In genomic region chr4:95533254-95533653, GRCh38 we compare ENCODE assay signal across 23 cellular contexts. TPM values are rescaled to one million over a fixed set of nuclear protein-coding genes. Genes with fewer than 3 reads are reported as not detected.
"Had no signal": no experiment of that assay in that cellular context is flagged by ENCODE, and none has a peak within 500 bp of the region (broad histone marks: within the 10 kb centered on the region; RNA-seq: fewer than 3 reads in every experiment).

No MANE protein-coding gene starts in this region.

- H3K36me3 ChIP-seq: colonic mucosa, left lung, right lobe of liver, upper lobe of right lung had no signal

- FAIRE-seq: bronchial epithelial cell, endothelial cell of umbilical vein had no signal

- H3K27ac ChIP-seq: colonic mucosa, left lung, right lobe of liver, upper lobe of right lung had no signal

- H3K36me3 Mint-ChIP-seq: activated naive CD4-positive, alpha-beta T cell treated with anti-CD3 and anti-CD28 coated beads, Interleukin-2, amount 50 U/mL, for 24 hours; natural killer cell treated with Interleukin-12 subunit alpha and Interleukin-12 subunit beta and Interleukin-15 and Interleukin-18, amount 100 ng/mL, for 72 hours had no signal

- DNase-seq: activated CD4-positive, alpha-beta memory T cell treated with anti-CD3 and anti-CD28 coated beads, Interleukin-2, amount 10 ng/mL, durations not matched to agents 7 days and 5 days; activated CD4-positive, alpha-beta T cell treated with anti-CD3 and anti-CD28 coated beads, Interleukin-2, amount 10 ng/mL, durations not matched to agents 7 days and 5 days; activated T-cell treated with anti-CD3 and anti-CD28 coated beads, Interleukin-2, amount 50 U/mL, for 48 hours; colonic mucosa; effector memory CD8-positive, alpha-beta T cell; head of caudate nucleus; kidney glomerular epithelial cell; left lung; mesendoderm; mucosa of descending colon; right lobe of liver; stimulated activated CD4-positive, alpha-beta T cell treated with anti-CD3 and anti-CD28 coated beads, Interleukin-12 subunit alpha, Interleukin-12 subunit beta, amount 100 ng/mL, for 4 hours; stimulated activated CD4-positive, alpha-beta T cell treated with anti-CD3 and anti-CD28 coated beads, Interleukin-4, amount 100 ng/mL, for 1 hour; stimulated activated naive CD8-positive, alpha-beta T cell treated with anti-CD3 and anti-CD28 coated beads, Interleukin-15, Interleukin-2, amounts not matched to agents 100 U/mL and 50 U/mL, for 24 hours; upper lobe of right lung had no signal

- H3K4me3 ChIP-seq: colonic mucosa, left lung, lung, mucosa of descending colon, right lobe of liver, upper lobe of right lung had no signal

- H3K27me3 ChIP-seq: colonic mucosa, left lung, right lobe of liver, upper lobe of right lung had no signal

- H3K4me1 ChIP-seq: colonic mucosa, left lung, right lobe of liver, upper lobe of right lung had no signal

- ATAC-seq: effector memory CD8-positive, alpha-beta T cell; left lung; mucosa of descending colon; natural killer cell treated with Interleukin-12 subunit alpha and Interleukin-12 subunit beta and Interleukin-15 and Interleukin-18, amount 100 ng/mL, for 72 hours; right lobe of liver; stimulated activated naive CD8-positive, alpha-beta T cell treated with anti-CD3 and anti-CD28 coated beads, Interleukin-15, Interleukin-2, amounts not matched to agents 100 U/mL and 50 U/mL, for 24 hours; upper lobe of right lung had no signal

- H3K9me3 Mint-ChIP-seq: activated CD4-positive, alpha-beta memory T cell treated with anti-CD3 and anti-CD28 coated beads, Interleukin-2, amount 10 ng/mL, durations not matched to agents 7 days and 5 days; activated CD4-positive, alpha-beta T cell treated with anti-CD3 and anti-CD28 coated beads, Interleukin-2, amount 10 ng/mL, durations not matched to agents 7 days and 5 days; activated naive CD4-positive, alpha-beta T cell treated with anti-CD3 and anti-CD28 coated beads, Interleukin-2, amount 50 U/mL, for 24 hours; activated T-helper 2 cell treated with anti-CD3 and anti-CD28 coated beads, Interferon-gamma antibody, Interleukin-2, Interleukin-4, amounts not matched to agents 10 μg/mL and 5 μg/mL and 100 μg/mL, durations not matched to agents 14 hours and 24 hours and 36 hours; effector memory CD8-positive, alpha-beta T cell; natural killer cell treated with Interleukin-12 subunit alpha and Interleukin-12 subunit beta and Interleukin-15 and Interleukin-18, amount 100 ng/mL, for 72 hours had no signal

- H3K4me1 Mint-ChIP-seq: activated CD4-positive, alpha-beta memory T cell treated with anti-CD3 and anti-CD28 coated beads, Interleukin-2, amount 10 ng/mL, durations not matched to agents 7 days and 5 days; activated naive CD4-positive, alpha-beta T cell treated with anti-CD3 and anti-CD28 coated beads, Interleukin-2, amount 50 U/mL, for 24 hours; central memory CD8-positive, alpha-beta T cell had no signal

- H3K27ac Mint-ChIP-seq: activated CD4-positive, alpha-beta memory T cell treated with anti-CD3 and anti-CD28 coated beads, Interleukin-2, amount 10 ng/mL, durations not matched to agents 7 days and 5 days; activated CD4-positive, alpha-beta T cell treated with anti-CD3 and anti-CD28 coated beads, Interleukin-2, amount 10 ng/mL, durations not matched to agents 7 days and 5 days; activated naive CD4-positive, alpha-beta T cell treated with anti-CD3 and anti-CD28 coated beads, Interleukin-2, amount 50 U/mL, for 24 hours; activated T-helper 2 cell treated with anti-CD3 and anti-CD28 coated beads, Interferon-gamma antibody, Interleukin-2, Interleukin-4, amounts not matched to agents 10 μg/mL and 5 μg/mL and 100 μg/mL, durations not matched to agents 14 hours and 24 hours and 36 hours; effector memory CD8-positive, alpha-beta T cell; natural killer cell treated with Interleukin-12 subunit alpha and Interleukin-12 subunit beta and Interleukin-15 and Interleukin-18, amount 100 ng/mL, for 72 hours had no signal

- H3K9me3 ChIP-seq: colonic mucosa, left lung, mucosa of descending colon, right lobe of liver, upper lobe of right lung had no signal

- H3K27me3 Mint-ChIP-seq: activated CD4-positive, alpha-beta memory T cell treated with anti-CD3 and anti-CD28 coated beads, Interleukin-2, amount 10 ng/mL, durations not matched to agents 7 days and 5 days; activated naive CD4-positive, alpha-beta T cell treated with anti-CD3 and anti-CD28 coated beads, Interleukin-2, amount 50 U/mL, for 24 hours; central memory CD8-positive, alpha-beta T cell; effector memory CD8-positive, alpha-beta T cell; natural killer cell treated with Interleukin-12 subunit alpha and Interleukin-12 subunit beta and Interleukin-15 and Interleukin-18, amount 100 ng/mL, for 72 hours had no signal

- H3K4me3 Mint-ChIP-seq: activated CD4-positive, alpha-beta memory T cell treated with anti-CD3 and anti-CD28 coated beads, Interleukin-2, amount 10 ng/mL, durations not matched to agents 7 days and 5 days; activated CD4-positive, alpha-beta T cell treated with anti-CD3 and anti-CD28 coated beads, Interleukin-2, amount 10 ng/mL, durations not matched to agents 7 days and 5 days; activated naive CD4-positive, alpha-beta T cell treated with anti-CD3 and anti-CD28 coated beads, Interleukin-2, amount 50 U/mL, for 24 hours; central memory CD8-positive, alpha-beta T cell; effector memory CD8-positive, alpha-beta T cell; natural killer cell treated with Interleukin-12 subunit alpha and Interleukin-12 subunit beta and Interleukin-15 and Interleukin-18, amount 100 ng/mL, for 72 hours had no signal

RNA-seq across cellular contexts. Expression of gene UNC5C, which starts 15.5 kb away (rescaled TPM):
- total RNA-seq: activated CD4-positive, alpha-beta memory T cell treated with anti-CD3 and anti-CD28 coated beads, Interleukin-2, amount 10 ng/mL, durations not matched to agents 7 days and 5 days; activated CD4-positive, alpha-beta T cell treated with anti-CD3 and anti-CD28 coated beads, Interleukin-2, amount 10 ng/mL, durations not matched to agents 7 days and 5 days; bronchial epithelial cell; natural killer cell treated with Interleukin-12 subunit alpha and Interleukin-12 subunit beta and Interleukin-15 and Interleukin-18, amount 100 ng/mL, for 72 hours; T-helper 1 cell treated with Interleukin-12 subunit alpha and Interleukin-12 subunit beta and Interleukin-4 antibody, amounts not matched to agents 30 ng/mL and 1 ng/mL, for 36 hours had no signal
